15 cellular contexts compared by ENCODE assay signal in the genomic region with DNA sequence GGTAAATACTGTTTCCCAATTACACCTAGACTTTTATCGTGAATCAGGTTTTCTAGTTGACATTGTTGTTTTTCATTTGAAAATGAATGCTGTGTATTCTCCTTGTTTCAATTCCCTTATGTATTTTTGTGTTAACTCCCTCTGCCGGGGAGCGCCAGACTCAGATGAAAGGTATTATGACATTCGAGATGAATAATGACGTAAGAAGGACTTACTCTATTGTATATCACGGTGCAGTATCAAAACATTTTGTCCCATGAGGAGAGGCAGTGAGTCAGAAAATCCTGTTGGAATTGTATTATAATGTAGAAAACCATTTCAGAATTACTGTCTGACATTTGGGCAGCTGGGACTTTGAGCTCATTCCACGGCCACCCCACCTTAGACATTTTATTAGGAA.
DNase-seq lines count a peak whose midpoint lies in the region; ATAC-seq and TF ChIP-seq lines count a peak whose summit lies in the region.
"Had no signal": no experiment of that assay in that cellular context is flagged by ENCODE, and none has a peak within 500 bp of the region (broad histone marks: within the 10 kb centered on the region; RNA-seq: fewer than 3 reads in every experiment).

No MANE protein-coding gene starts in this region.

- intact Hi-C loops in CD14-positive monocyte (cut with micrococcal nuclease) (no loop called here), esophagus squamous epithelium (cut with DNase I) (no loop called here)

- H3K36me3 Mint-ChIP-seq in CD14-positive monocyte = no peaks in the 10 kb centered on the region

- no peak overlapping the region for H2AFZ ChIP-seq in osteoblast (ENCODE audit: low read length)

- peak; percentile 71 for ATAC-seq in RWPE2 (ENCODE audit: low read depth)
- ATAC-seq: naive thymus-derived CD8-positive, alpha-beta T cell had no signal

- H3K9me3 Mint-ChIP-seq in CD14-positive monocyte = peaks cover 0 to 2% (median 0%) of the 10 kb centered on the region in 7 donors
- H3K9me3 Mint-ChIP-seq: naive thymus-derived CD8-positive, alpha-beta T cell had no signal

- H3K9me3 ChIP-seq in RWPE2 (ENCODE audit: severe bottlenecking) (no peaks in the 10 kb centered on the region), esophagus squamous epithelium (no peaks in the 10 kb centered on the region), osteoblast (ENCODE audit: low read depth, low read length) (no peaks in the 10 kb centered on the region)

- no peak for TF ChIP-seq POLR2A in esophagus squamous epithelium (IDR thresholded peaks at IDR 0.05)

- H3K27me3 ChIP-seq in RWPE2 (ENCODE audit: insufficient read depth, poor library complexity, severe bottlenecking) (no peaks in the 10 kb centered on the region), esophagus squamous epithelium (no peaks in the 10 kb centered on the region), osteoblast (ENCODE audit: insufficient read depth, low read length) (no peaks in the 10 kb centered on the region)

- H3K4me1 Mint-ChIP-seq in CD14-positive monocyte = peaks cover 39% of the 10 kb centered on the region

- H3K4me2 ChIP-seq in osteoblast (ENCODE audit: insufficient read depth, low read length) = peak overlapping the region; percentile 30

- peak; percentile 17 for TF ChIP-seq CTCF in CD14-positive monocyte (IDR thresholded peaks at IDR 0.05)
- TF ChIP-seq CTCF in RWPE2 (IDR thresholded peaks at IDR 0.05; ENCODE audit: poor library complexity, severe bottlenecking) = peak; percentile 35
- peak in 2 of 6 experiments; percentile 17 to 20 for TF ChIP-seq CTCF in esophagus squamous epithelium (IDR thresholded peaks at IDR 0.05)
- TF ChIP-seq CTCF in osteoblast (IDR thresholded peaks at IDR 0.05; ENCODE audit: extremely low read depth, low read depth, low read length) = peak; percentile 27

- no peak for DNase-seq in CD14-positive monocyte (ENCODE audit: low spot score)
- DNase-seq in RWPE2 (ENCODE audit: low spot score) = no peak
- DNase-seq in esophagus squamous epithelium (lab: John Stamatoyannopoulos, UW) = no peak
- peak; percentile 80 for DNase-seq in osteoblast (ENCODE audit: insufficient read length, low spot score, missing footprints)
- DNase-seq in DMS53 (lab: John Stamatoyannopoulos, UW) = no peak
- no peak for DNase-seq in NCI-H1048 (lab: John Stamatoyannopoulos, UW)
- no peak for DNase-seq in mesenteric fat pad (ENCODE audit: low spot score)
- DNase-seq in T1000 (lab: John Stamatoyannopoulos, UW) = no peak
- DNase-seq: amygdala; C1 segment of cervical spinal cord; erythroblast; kidney; naive thymus-derived CD8-positive, alpha-beta T cell; NCI-H446; WERI-Rb-1 had no signal

- H3K4me3 ChIP-seq in RWPE2 (ENCODE audit: severe bottlenecking) (no peak overlapping the region), esophagus squamous epithelium (no peak overlapping the region), osteoblast (ENCODE audit: insufficient read depth, low read length) (no peak overlapping the region)

- WGBS in esophagus squamous epithelium, 2 donors = 33 to 47% methylated on average over 7 of the region's 7 CpGs

- H3K4me3 Mint-ChIP-seq in CD14-positive monocyte = no peak overlapping the region
- H3K4me3 Mint-ChIP-seq: naive thymus-derived CD8-positive, alpha-beta T cell had no signal

- peaks cover 67% of the 10 kb centered on the region for H3K79me2 ChIP-seq in osteoblast (ENCODE audit: insufficient read depth, low read length)

- H3K27ac ChIP-seq in RWPE2 (ENCODE audit: poor library complexity, severe bottlenecking) = no peak overlapping the region
- peak overlapping the region in 3 of 4 donors; percentile 60 to 88 (median 83) for H3K27ac ChIP-seq in esophagus squamous epithelium
- peak overlapping the region; percentile 53 for H3K27ac ChIP-seq in osteoblast (ENCODE audit: low read depth, low read length)
- H3K27ac ChIP-seq: WERI-Rb-1 had no signal

- H4K20me1 ChIP-seq in osteoblast (ENCODE audit: insufficient read depth, low read length) = peaks cover 15% of the 10 kb centered on the region

- H3K36me3 ChIP-seq in RWPE2 (ENCODE audit: low read depth) = no peaks in the 10 kb centered on the region
- H3K36me3 ChIP-seq in esophagus squamous epithelium = no peaks in the 10 kb centered on the region
- H3K36me3 ChIP-seq in osteoblast (ENCODE audit: insufficient read depth, low read length) = no peaks in the 10 kb centered on the region

- peaks cover 0 to 3% (median 0%) of the 10 kb centered on the region in 3 donors for H3K27me3 Mint-ChIP-seq in CD14-positive monocyte (ENCODE audit: low read depth in 3 of 3)
- H3K27me3 Mint-ChIP-seq: naive thymus-derived CD8-positive, alpha-beta T cell had no signal

- H3K4me1 ChIP-seq in RWPE2 (ENCODE audit: insufficient read depth, poor library complexity, severe bottlenecking) (peaks cover 18% of the 10 kb centered on the region), esophagus squamous epithelium (peaks cover 0 to 24% (median 16%) of the 10 kb centered on the region in 3 donors), osteoblast (ENCODE audit: insufficient read depth, low read length) (peaks cover 16% of the 10 kb centered on the region)

- no peak overlapping the region for H3K27ac Mint-ChIP-seq in CD14-positive monocyte
